In the genomic region with DNA sequence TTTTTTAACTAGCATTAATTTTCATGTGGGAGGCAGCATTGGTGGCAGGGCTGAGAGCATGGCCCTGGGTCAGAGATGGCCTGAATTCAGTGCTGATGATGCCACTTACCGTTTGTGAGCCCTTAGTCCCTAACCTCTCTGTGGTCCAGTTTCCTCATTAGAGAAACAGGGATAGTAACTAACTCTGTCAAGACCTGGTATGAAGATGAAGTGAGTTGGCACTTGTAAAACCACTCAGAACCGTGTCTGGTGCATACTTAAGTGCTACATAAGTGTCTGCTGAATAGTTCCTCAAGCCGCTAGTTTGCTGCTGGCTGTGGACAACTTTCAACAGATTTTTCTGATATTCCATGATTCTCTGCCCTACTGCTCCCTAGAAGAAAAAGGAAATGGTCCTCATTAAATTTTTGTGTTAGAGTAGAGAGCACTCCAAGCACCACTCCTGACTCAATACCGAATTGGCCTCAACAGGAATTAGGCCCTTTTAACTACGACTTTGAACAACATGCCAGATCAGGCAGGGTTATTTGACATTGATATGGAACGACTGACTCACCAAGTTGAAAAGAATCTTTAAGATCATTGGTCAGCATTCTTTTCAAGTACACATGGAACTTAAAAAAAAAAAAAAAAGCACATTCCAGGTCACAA, we compare ENCODE assay signal across 29 cellular contexts.
A peak's percentile ranks its signal among the peaks of the same experiment; 100 is the strongest.
DNase-seq lines count a peak whose midpoint lies in the region; ATAC-seq, FAIRE-seq and TF ChIP-seq lines count a peak whose summit lies in the region.
"Had no signal": no experiment of that assay in that cellular context is flagged by ENCODE, and none has a peak within 500 bp of the region (broad histone marks: within the 10 kb centered on the region; RNA-seq: fewer than 3 reads in every experiment).

No MANE protein-coding gene starts in this region.

- H2AFZ ChIP-seq in endothelial cell of umbilical vein (ENCODE audit: low read depth, low read length): no peak overlapping the region

- no peaks in the 10 kb centered on the region for H4K20me1 ChIP-seq in endothelial cell of umbilical vein (replicated peaks; ENCODE audit: control insufficient read depth, extremely low read depth, insufficient read depth, low read length)

- no peak for TF ChIP-seq POLR2A in endothelial cell of umbilical vein (IDR thresholded peaks at IDR 0.05; ENCODE audit: low read depth, low read length)

- DNase-seq in Caco-2 (peak in 1 of 2 experiments; percentile 24), NCI-H187 (lab: John Stamatoyannopoulos, UW) (peak; percentile 54), endothelial cell of umbilical vein (ENCODE audit: low read depth, low spot score) (peak; percentile 33), retinal pigment epithelial cell (ENCODE audit: low read depth) (peak; percentile 10), cerebellar cortex (ENCODE audit: low spot score) (no peak), SK-N-DZ (ENCODE audit: low spot score) (no peak)
- no peak for DNase-seq in CD8-positive, alpha-beta memory T cell
- DNase-seq: activated CD4-positive, alpha-beta T cell treated with anti-CD3 and anti-CD28 coated beads, Interleukin-2, amount 50 U/mL, for 1 hour; activated CD8-positive, alpha-beta memory T cell treated with anti-CD3 and anti-CD28 coated beads, Interleukin-2, amount 10 ng/mL, durations not matched to agents 7 days and 5 days; activated T-cell treated with anti-CD3 and anti-CD28 coated beads, Interleukin-2, amount 50 U/mL, for 72 hours; anterior cingulate cortex; C1 segment of cervical spinal cord; caudate nucleus; glutamatergic neuron; mesendoderm; naive thymus-derived CD4-positive, alpha-beta T cell; NCI-H1436 treated with DMSO at 0.1 percent for 48 hours; NCI-H2227 treated with DMSO at 0.1 percent for 48 hours; NCI-H774; nucleus accumbens; stimulated activated CD4-positive, alpha-beta T cell treated with anti-CD3 and anti-CD28 coated beads, Interleukin-2, amount 100 ng/mL, for 48 hours had no signal

- H3K36me3 ChIP-seq in Caco-2 (ENCODE audit: control insufficient read depth, insufficient read depth, low read length) (no peaks in the 10 kb centered on the region), endothelial cell of umbilical vein (ENCODE audit: control insufficient read depth in 2 of 2, extremely low read depth in 1 of 2, insufficient read depth in 2 of 2, low read length in 2 of 2) (peaks cover 0 to 7% of the 10 kb centered on the region in 2 experiments)
- no peaks in the 10 kb centered on the region for H3K36me3 ChIP-seq in CD8-positive, alpha-beta memory T cell (ENCODE audit: insufficient read depth, low read length)
- H3K36me3 ChIP-seq: suprapubic skin had no signal

- peaks cover 24% of the 10 kb centered on the region for H3K4me1 Mint-ChIP-seq in Caco-2 (ENCODE audit: low read depth, unreplicated experiment)
- H3K4me1 Mint-ChIP-seq in CD8-positive, alpha-beta memory T cell: no peaks in the 10 kb centered on the region
- H3K4me1 Mint-ChIP-seq: activated CD8-positive, alpha-beta memory T cell treated with anti-CD3 and anti-CD28 coated beads, Interleukin-2, amount 10 ng/mL, durations not matched to agents 7 days and 5 days; activated naive CD4-positive, alpha-beta T cell treated with anti-CD3 and anti-CD28 coated beads, Interleukin-2, amount 50 U/mL, for 24 hours; naive thymus-derived CD4-positive, alpha-beta T cell; stimulated activated effector memory CD8-positive, alpha-beta T cell treated with anti-CD3 and anti-CD28 coated beads, Interleukin-12 subunit alpha, Interleukin-12 subunit beta, amount 100 ng/mL, for 72 hours had no signal

- H3K27ac ChIP-seq in endothelial cell of umbilical vein (ENCODE audit: insufficient read depth, low read depth, low read length): no peak overlapping the region
- H3K27ac ChIP-seq in CD8-positive, alpha-beta memory T cell (ENCODE audit: low read depth, low read length): no peak overlapping the region
- H3K27ac ChIP-seq: KMS-11, suprapubic skin, VCaP had no signal

- CTCF ChIA-PET in Caco-2 (lab: Charles Lee) (interaction anchor here (0.6 kb wide), 1 partner anchor 223 kb away, joined by 6 read pairs; no protein-coding TSS in a partner anchor), endothelial cell of umbilical vein (lab: Charles Lee) (no interaction called here)
- CTCF ChIA-PET in CD8-positive, alpha-beta memory T cell (lab: Charles Lee): no interaction called here

- no peak for ATAC-seq in GM18873 (IDR thresholded peaks at IDR 0.05; ENCODE audit: low FRiP score, unreplicated experiment)
- ATAC-seq: activated CD8-positive, alpha-beta memory T cell treated with anti-CD3 and anti-CD28 coated beads, Interleukin-2, amount 10 ng/mL, durations not matched to agents 7 days and 5 days; activated T-cell treated with anti-CD3 and anti-CD28 coated beads, Interleukin-2, amount 50 U/mL, for 72 hours; naive thymus-derived CD4-positive, alpha-beta T cell; SK-N-SH treated with all-trans-retinoic acid at 6 μM for 48 hours; stimulated activated effector memory CD8-positive, alpha-beta T cell treated with anti-CD3 and anti-CD28 coated beads, Interleukin-12 subunit alpha, Interleukin-12 subunit beta, amount 100 ng/mL, for 72 hours had no signal

- TF ChIP-seq CTCF in Caco-2 (IDR thresholded peaks at IDR 0.05; ENCODE audit: insufficient read depth in 1 of 2, low read depth in 1 of 2, low read length in 1 of 2, severe bottlenecking in 1 of 2, unreplicated experiment in 1 of 2) (no peak), endothelial cell of umbilical vein (IDR thresholded peaks at IDR 0.05; ENCODE audit: extremely low read depth in 1 of 2, insufficient read depth in 1 of 2, low read depth in 1 of 2, low read length in 2 of 2) (no peak), retinal pigment epithelial cell (conservative IDR thresholded peaks at IDR 0.05; ENCODE audit: low read depth, low read length) (no peak)

- H3K36me3 Mint-ChIP-seq in Caco-2 (ENCODE audit: insufficient read depth, unreplicated experiment): peaks cover 6% of the 10 kb centered on the region
- no peaks in the 10 kb centered on the region for H3K36me3 Mint-ChIP-seq in CD8-positive, alpha-beta memory T cell
- H3K36me3 Mint-ChIP-seq: activated CD8-positive, alpha-beta memory T cell treated with anti-CD3 and anti-CD28 coated beads, Interleukin-2, amount 10 ng/mL, durations not matched to agents 7 days and 5 days; stimulated activated effector memory CD8-positive, alpha-beta T cell treated with anti-CD3 and anti-CD28 coated beads, Interleukin-12 subunit alpha, Interleukin-12 subunit beta, amount 100 ng/mL, for 72 hours had no signal

- H3K4me1 ChIP-seq in Caco-2 (peaks cover 16% of the 10 kb centered on the region; the same call in 1 of the 2 replicates), endothelial cell of umbilical vein (ENCODE audit: control insufficient read depth, extremely low read depth, insufficient read depth, low read length) (no peaks in the 10 kb centered on the region)
- H3K4me1 ChIP-seq in CD8-positive, alpha-beta memory T cell (ENCODE audit: insufficient read depth, low read length): no peaks in the 10 kb centered on the region
- H3K4me1 ChIP-seq: suprapubic skin had no signal

- POLR2A ChIA-PET in Caco-2 (lab: Charles Lee): no interaction called here
- POLR2A ChIA-PET in endothelial cell of umbilical vein (lab: Charles Lee): no interaction called here
- POLR2A ChIA-PET in CD8-positive, alpha-beta memory T cell (lab: Charles Lee): no interaction called here

- peaks cover 18% of the 10 kb centered on the region for H3K9me3 Mint-ChIP-seq in Caco-2 (ENCODE audit: unreplicated experiment)
- peaks cover 0 to 6% (median 0%) of the 10 kb centered on the region in 5 donors for H3K9me3 Mint-ChIP-seq in CD8-positive, alpha-beta memory T cell
- H3K9me3 Mint-ChIP-seq: activated naive CD4-positive, alpha-beta T cell treated with anti-CD3 and anti-CD28 coated beads, Interleukin-2, amount 50 U/mL, for 24 hours; activated T-cell treated with anti-CD3 and anti-CD28 coated beads, Interleukin-2, amount 50 U/mL, for 72 hours; dendritic cell treated with granulocyte-macrophage colony-stimulating factor and Interleukin-4, amounts not matched to agents 40 ng/mL and 50 ng/mL, for 4 days; stimulated activated effector memory CD8-positive, alpha-beta T cell treated with anti-CD3 and anti-CD28 coated beads, Interleukin-12 subunit alpha, Interleukin-12 subunit beta, amount 100 ng/mL, for 72 hours had no signal

- H3K4me2 ChIP-seq in endothelial cell of umbilical vein (ENCODE audit: insufficient read depth, low read length): no peak overlapping the region
- H3K4me2 ChIP-seq: KMS-11 had no signal

- H3K9me1 ChIP-seq in endothelial cell of umbilical vein (replicated peaks; ENCODE audit: control insufficient read depth, extremely low read depth, insufficient read depth, low read length): peaks cover 2% of the 10 kb centered on the region

- dilution Hi-C loops in endothelial cell of umbilical vein (cut with MboI; ENCODE audit: extremely low pct_ligation_motif_present, low sequenced_read_pairs): no loop called here

- BruUV-seq in Caco-2 (replicated peaks; lab: Mats Ljungman, UMichigan): no TSS peak
- BruUV-seq in endothelial cell of umbilical vein (replicated peaks; lab: Mats Ljungman, UMichigan): no TSS peak

- H3K27me3 Mint-ChIP-seq in Caco-2 (ENCODE audit: insufficient read depth, unreplicated experiment): no peaks in the 10 kb centered on the region
- peaks cover 10% of the 10 kb centered on the region in 2 donors for H3K27me3 Mint-ChIP-seq in CD8-positive, alpha-beta memory T cell
- H3K27me3 Mint-ChIP-seq: activated CD8-positive, alpha-beta memory T cell treated with anti-CD3 and anti-CD28 coated beads, Interleukin-2, amount 10 ng/mL, durations not matched to agents 7 days and 5 days; activated naive CD4-positive, alpha-beta T cell treated with anti-CD3 and anti-CD28 coated beads, Interleukin-2, amount 50 U/mL, for 24 hours had no signal

- intact Hi-C loops in Caco-2 (cut with micrococcal nuclease; ENCODE audit: unreplicated experiment) (no loop called here), endothelial cell of umbilical vein (cut with micrococcal nuclease) (no loop called here)

- FAIRE-seq in endothelial cell of umbilical vein (lab: Jason Lieb, UNC): no peak

- H3K27ac Mint-ChIP-seq in Caco-2 (ENCODE audit: unreplicated experiment): peak overlapping the region; percentile 57
- H3K27ac Mint-ChIP-seq in CD8-positive, alpha-beta memory T cell: no peak overlapping the region
- H3K27ac Mint-ChIP-seq: activated CD8-positive, alpha-beta memory T cell treated with anti-CD3 and anti-CD28 coated beads, Interleukin-2, amount 10 ng/mL, durations not matched to agents 7 days and 5 days; activated naive CD4-positive, alpha-beta T cell treated with anti-CD3 and anti-CD28 coated beads, Interleukin-2, amount 50 U/mL, for 24 hours; activated T-cell treated with anti-CD3 and anti-CD28 coated beads, Interleukin-2, amount 50 U/mL, for 72 hours; dendritic cell treated with granulocyte-macrophage colony-stimulating factor and Interleukin-4, amounts not matched to agents 40 ng/mL and 50 ng/mL, for 4 days; naive thymus-derived CD4-positive, alpha-beta T cell; stimulated activated effector memory CD8-positive, alpha-beta T cell treated with anti-CD3 and anti-CD28 coated beads, Interleukin-12 subunit alpha, Interleukin-12 subunit beta, amount 100 ng/mL, for 72 hours had no signal

- H3K9ac ChIP-seq in endothelial cell of umbilical vein (replicated peaks; ENCODE audit: extremely low read depth, insufficient read depth, low read length): no peak overlapping the region
- H3K9ac ChIP-seq: KMS-11 had no signal

- no peak overlapping the region for H3K4me3 ChIP-seq in Caco-2 (ENCODE audit: low read depth, low read length)
- no peak overlapping the region for H3K4me3 ChIP-seq in endothelial cell of umbilical vein (replicated peaks in 1 of 3; ENCODE audit: insufficient read depth in 1 of 3, low read depth in 1 of 3, low read length in 3 of 3)
- H3K4me3 ChIP-seq in retinal pigment epithelial cell (ENCODE audit: low read length): no peak overlapping the region
- no peak overlapping the region for H3K4me3 ChIP-seq in CD8-positive, alpha-beta memory T cell (ENCODE audit: low read length)
- H3K4me3 ChIP-seq: suprapubic skin had no signal

- no peak overlapping the region for H3K4me3 Mint-ChIP-seq in Caco-2 (ENCODE audit: unreplicated experiment)
- H3K4me3 Mint-ChIP-seq in CD8-positive, alpha-beta memory T cell: no peak overlapping the region
- H3K4me3 Mint-ChIP-seq: activated CD8-positive, alpha-beta memory T cell treated with anti-CD3 and anti-CD28 coated beads, Interleukin-2, amount 10 ng/mL, durations not matched to agents 7 days and 5 days; activated naive CD4-positive, alpha-beta T cell treated with anti-CD3 and anti-CD28 coated beads, Interleukin-2, amount 50 U/mL, for 24 hours; activated T-cell treated with anti-CD3 and anti-CD28 coated beads, Interleukin-2, amount 50 U/mL, for 72 hours; dendritic cell treated with granulocyte-macrophage colony-stimulating factor and Interleukin-4, amounts not matched to agents 40 ng/mL and 50 ng/mL, for 4 days; naive thymus-derived CD4-positive, alpha-beta T cell; stimulated activated effector memory CD8-positive, alpha-beta T cell treated with anti-CD3 and anti-CD28 coated beads, Interleukin-12 subunit alpha, Interleukin-12 subunit beta, amount 100 ng/mL, for 72 hours had no signal

- no peaks in the 10 kb centered on the region; the same call in 1 of the 2 replicates for H3K9me3 ChIP-seq in Caco-2
- no peaks in the 10 kb centered on the region for H3K9me3 ChIP-seq in endothelial cell of umbilical vein (replicated peaks; ENCODE audit: control insufficient read depth, insufficient read depth, low read length)
- H3K9me3 ChIP-seq in CD8-positive, alpha-beta memory T cell (ENCODE audit: low read length): no peaks in the 10 kb centered on the region

- no peaks in the 10 kb centered on the region for H3K79me2 ChIP-seq in endothelial cell of umbilical vein (ENCODE audit: control insufficient read depth, insufficient read depth, low read length)

- no peaks in the 10 kb centered on the region for H3K27me3 ChIP-seq in Caco-2 (replicated peaks; ENCODE audit: control insufficient read depth, insufficient read depth, low read length)
- H3K27me3 ChIP-seq in endothelial cell of umbilical vein (ENCODE audit: control insufficient read depth in 2 of 2, insufficient read depth in 2 of 2, low read length in 2 of 2): no peaks in the 10 kb centered on the region
- no peaks in the 10 kb centered on the region for H3K27me3 ChIP-seq in CD8-positive, alpha-beta memory T cell (ENCODE audit: insufficient read depth, low read length, poor library complexity, severe bottlenecking)

Comparison
In these comparisons a context has a peak if more than half of its experiments do, and no peak if none do; other contexts are left out.
1. DNase-seq: peak in NCI-H187 (2 of 2), endothelial cell of umbilical vein (single experiment) and retinal pigment epithelial cell (single experiment); none in cerebellar cortex (single experiment), CD8-positive, alpha-beta memory T cell (0 of 5) and SK-N-DZ (single experiment).